8 cellular contexts compared by ENCODE assay signal in the genomic region with DNA sequence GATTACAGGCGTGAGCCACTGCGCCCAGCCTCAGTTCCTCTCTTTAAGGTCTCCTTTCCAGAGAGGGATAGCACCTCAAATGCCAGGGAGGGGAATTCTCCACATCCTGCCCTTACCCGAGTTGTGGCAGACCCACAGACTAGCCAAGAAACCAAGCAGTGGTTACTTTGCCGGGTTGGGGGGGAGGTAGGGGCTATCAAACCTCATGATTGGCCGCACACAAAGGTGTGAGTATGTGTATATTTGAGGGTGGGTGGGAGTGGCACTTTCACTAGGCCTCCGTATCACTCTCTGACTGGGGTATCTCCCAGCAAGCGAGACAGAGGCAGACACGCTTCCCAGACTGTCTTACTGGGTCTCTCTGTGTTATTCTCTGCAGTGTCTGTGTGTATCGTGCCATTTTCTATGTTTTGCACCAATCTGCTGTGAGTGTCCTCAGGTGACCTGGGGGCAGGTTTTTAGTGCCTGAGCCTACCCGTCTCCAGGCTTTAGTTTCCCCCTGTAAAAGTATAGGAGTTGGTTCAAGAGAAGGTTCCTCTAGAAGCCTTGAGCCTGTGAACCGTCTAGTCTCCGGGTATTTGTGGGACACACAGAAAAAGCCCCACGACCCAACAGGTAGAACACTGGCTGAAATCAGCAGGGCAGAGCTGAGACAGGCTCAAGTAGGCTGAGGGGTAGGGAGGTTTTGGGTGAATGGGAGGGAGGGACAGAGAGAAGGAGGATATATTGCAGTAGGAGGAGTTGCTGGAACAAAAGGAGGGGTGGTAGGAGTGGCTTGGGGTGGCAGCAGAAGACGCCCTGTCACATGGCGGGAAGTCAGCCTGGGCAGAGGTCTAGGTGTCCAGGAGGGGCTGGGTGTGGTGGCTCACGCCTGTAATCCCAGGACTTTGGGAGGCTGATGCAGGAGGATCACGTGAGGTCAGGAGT. TPM values are rescaled to one million over a fixed set of nuclear protein-coding genes. Genes with fewer than 3 reads are reported as not detected.
DNase-seq lines count a peak whose midpoint lies in the region; ATAC-seq, FAIRE-seq and TF ChIP-seq lines count a peak whose summit lies in the region.

No MANE protein-coding gene starts in this region.

- no peaks in the 10 kb centered on the region for H3K36me3 Mint-ChIP-seq in activated naive CD4-positive, alpha-beta T cell treated with anti-CD3 and anti-CD28 coated beads, Interleukin-2, amount 10 ng/mL, durations not matched to agents 7 days and 5 days

- no peak for TF ChIP-seq CTCF in keratinocyte (optimal IDR thresholded peaks at IDR 0.05 in 1 of 3, IDR thresholded peaks at IDR 0.05 in 1 of 3, conservative IDR thresholded peaks at IDR 0.05 in 1 of 3; ENCODE audit: extremely low read depth in 1 of 3, insufficient read depth in 2 of 3, low read length in 3 of 3)

- dilution Hi-C loops in keratinocyte (cut with MboI; ENCODE audit: extremely low pct_ligation_motif_present, low sequenced_read_pairs), result no loop called here

- no peak overlapping the region for H3K4me3 Mint-ChIP-seq in activated naive CD4-positive, alpha-beta T cell treated with anti-CD3 and anti-CD28 coated beads, Interleukin-2, amount 10 ng/mL, durations not matched to agents 7 days and 5 days

- peaks cover 3% of the 10 kb centered on the region for H3K9me1 ChIP-seq in keratinocyte (ENCODE audit: control insufficient read depth, extremely low read depth, insufficient read depth, low read length)

- ATAC-seq in HG02623 (IDR thresholded peaks at IDR 0.05; ENCODE audit: unreplicated experiment) (no peak), GM18909 (IDR thresholded peaks at IDR 0.05; ENCODE audit: poor library complexity, unreplicated experiment) (no peak)

- H4K20me1 ChIP-seq in keratinocyte (ENCODE audit: control insufficient read depth, extremely low read depth, insufficient read depth, low read length), result peaks cover 8% of the 10 kb centered on the region

- H3K4me3 ChIP-seq in HUES6 (ENCODE audit: low read depth, low read length) (no peak overlapping the region), keratinocyte (ENCODE audit: control insufficient read depth in 2 of 3, extremely low read depth in 1 of 3, insufficient read depth in 2 of 3, low read depth in 1 of 3, low read length in 3 of 3) (peak overlapping the region in 2 of 3 experiments; percentile 36 to 44)

- CTCF ChIA-PET in activated naive CD4-positive, alpha-beta T cell treated with anti-CD3 and anti-CD28 coated beads, Interleukin-2, amount 10 ng/mL, durations not matched to agents 7 days and 5 days (lab: Charles Lee), result interaction anchor here (2.0 to 13.8 kb wide), 3 partner anchors 9 to 30 kb away, joined by 7 to 668 read pairs (median 17); no protein-coding TSS in a partner anchor

- H3K4me2 ChIP-seq in keratinocyte (ENCODE audit: control insufficient read depth, extremely low read depth, insufficient read depth, low read depth, low read length), result peak overlapping the region; percentile 60

- no peak for FAIRE-seq in keratinocyte (lab: Jason Lieb, UNC)

- H3K9me3 Mint-ChIP-seq in activated naive CD4-positive, alpha-beta T cell treated with anti-CD3 and anti-CD28 coated beads, Interleukin-2, amount 10 ng/mL, durations not matched to agents 7 days and 5 days, result no peaks in the 10 kb centered on the region

- peaks cover 76% of the 10 kb centered on the region for H3K4me1 Mint-ChIP-seq in activated naive CD4-positive, alpha-beta T cell treated with anti-CD3 and anti-CD28 coated beads, Interleukin-2, amount 10 ng/mL, durations not matched to agents 7 days and 5 days

- H3K79me2 ChIP-seq in keratinocyte (ENCODE audit: control insufficient read depth, insufficient read depth, low read length), result peaks cover 82% of the 10 kb centered on the region

- peak overlapping the region; percentile 69 for H3K27ac Mint-ChIP-seq in activated naive CD4-positive, alpha-beta T cell treated with anti-CD3 and anti-CD28 coated beads, Interleukin-2, amount 10 ng/mL, durations not matched to agents 7 days and 5 days

- H3K27me3 Mint-ChIP-seq in activated naive CD4-positive, alpha-beta T cell treated with anti-CD3 and anti-CD28 coated beads, Interleukin-2, amount 10 ng/mL, durations not matched to agents 7 days and 5 days, result peaks cover 82% of the 10 kb centered on the region

- peak overlapping the region; percentile 51; the same call in 1 of the 2 replicates for H3K27ac ChIP-seq in HUES6 (ENCODE audit: low read depth, low read length)
- peak overlapping the region; percentile 97 for H3K27ac ChIP-seq in keratinocyte (ENCODE audit: control insufficient read depth, insufficient read depth, low read length)
- peak overlapping the region; percentile 13 for H3K27ac ChIP-seq in substantia nigra (ENCODE audit: low read depth, low read length, poor library complexity, severe bottlenecking)

- H3K9me3 ChIP-seq in HUES6 (ENCODE audit: control insufficient read depth, insufficient read depth, low read depth, low read length) (no peaks in the 10 kb centered on the region), keratinocyte (ENCODE audit: control insufficient read depth, low read depth, low read length) (no peaks in the 10 kb centered on the region)

- H3K4me1 ChIP-seq in HUES6 (ENCODE audit: control insufficient read depth, insufficient read depth, low read length) (peaks cover 79% of the 10 kb centered on the region), keratinocyte (ENCODE audit: control insufficient read depth, extremely low read depth, insufficient read depth, low read length) (peaks cover 94% of the 10 kb centered on the region)

- H3K9ac ChIP-seq in HUES6 (ENCODE audit: low read length) (peak overlapping the region; percentile 21), keratinocyte (ENCODE audit: control insufficient read depth, extremely low read depth, insufficient read depth, low read length) (peak overlapping the region; percentile 66)

- DNase-seq in AG08395 (ENCODE audit: low spot score) (peak; percentile 35), keratinocyte (ENCODE audit: low read depth, low spot score) (no peak), substantia nigra (lab: John Stamatoyannopoulos, UW) (peak in 1 of 49 donors; percentile 37)
- peak; percentile 31 for DNase-seq in activated naive CD4-positive, alpha-beta T cell treated with anti-CD3 and anti-CD28 coated beads, Interleukin-2, amount 10 ng/mL, durations not matched to agents 7 days and 5 days
- DNase-seq in stimulated activated CD4-positive, alpha-beta T cell treated with anti-CD3 and anti-CD28 coated beads, Interleukin-4, amount 100 ng/mL, for 1 hour, result no peak

- no peak overlapping the region for H2AFZ ChIP-seq in keratinocyte (ENCODE audit: control insufficient read depth, low read length)

- H3K27me3 ChIP-seq in HUES6 (ENCODE audit: control insufficient read depth, insufficient read depth, low read length) (no peaks in the 10 kb centered on the region), keratinocyte (ENCODE audit: control insufficient read depth, extremely low read depth, insufficient read depth, low read length) (no peaks in the 10 kb centered on the region)

- H3K36me3 ChIP-seq in HUES6 (ENCODE audit: control insufficient read depth, insufficient read depth, low read length) (no peaks in the 10 kb centered on the region), keratinocyte (ENCODE audit: control insufficient read depth in 2 of 2, extremely low read depth in 1 of 2, insufficient read depth in 2 of 2, low read length in 2 of 2) (peaks cover 0 to 31% of the 10 kb centered on the region in 2 experiments)

RNA-seq across cellular contexts. Expression of a gene that starts 10.3 kb away (rescaled TPM):
- 368 to 551 TPM (median 444 TPM) in 3 replicates for polyA plus RNA-seq in keratinocyte
- polyA plus RNA-seq in keratinocyte (2011; ENCODE audit: low read depth), result 222 TPM
- 159 and 403 TPM in 2 replicates for polyA plus RNA-seq in keratinocyte (2011; cell fraction: cytosol; rRNA removed)
- 626 and 729 TPM in 2 replicates for polyA plus RNA-seq in keratinocyte (2011; cell fraction: nucleus; rRNA removed)
- 224 and 699 TPM in 2 replicates for polyA plus RNA-seq in keratinocyte (2012; ENCODE audit: low replicate concordance)
- 328 to 615 TPM (median 504 TPM) in 3 replicates for polyA minus RNA-seq in keratinocyte
- polyA minus RNA-seq in keratinocyte (2011; cell fraction: cytosol; rRNA and poly(A)+ RNA removed), result 757 TPM
- 433 and 457 TPM in 2 replicates for polyA minus RNA-seq in keratinocyte (2011; cell fraction: nucleus; rRNA and poly(A)+ RNA removed)

RNA-seq across cellular contexts. Expression of a gene that starts 28.6 kb away (rescaled TPM):
- polyA plus RNA-seq in keratinocyte, result 5.7 to 11.0 TPM (median 7.9 TPM) in 3 replicates
- 2.6 TPM for polyA plus RNA-seq in keratinocyte (2011; ENCODE audit: low read depth)
- 6.8 and 8.9 TPM in 2 replicates for polyA plus RNA-seq in keratinocyte (2011; cell fraction: cytosol; rRNA removed)
- polyA plus RNA-seq in keratinocyte (2011; cell fraction: nucleus; rRNA removed), result 8.0 and 11.0 TPM in 2 replicates
- 9.5 and 9.9 TPM in 2 replicates for polyA plus RNA-seq in keratinocyte (2012; ENCODE audit: low replicate concordance)
- 12.9 to 22.9 TPM (median 13.7 TPM) in 3 replicates for polyA minus RNA-seq in keratinocyte
- polyA minus RNA-seq in keratinocyte (2011; cell fraction: cytosol; rRNA and poly(A)+ RNA removed), result 6.1 TPM
- 5.4 and 10.0 TPM in 2 replicates for polyA minus RNA-seq in keratinocyte (2011; cell fraction: nucleus; rRNA and poly(A)+ RNA removed)

RNA-seq across cellular contexts. Expression of a gene that starts 42.6 kb away (rescaled TPM):
- polyA plus RNA-seq in keratinocyte, result 1.1 to 2.0 TPM (median 1.5 TPM) in 3 replicates
- 0.75 TPM for polyA plus RNA-seq in keratinocyte (2011; ENCODE audit: low read depth)
- polyA plus RNA-seq in keratinocyte (2011; cell fraction: cytosol; rRNA removed), result 0.83 and 1.5 TPM in 2 replicates
- 2.9 and 4.1 TPM in 2 replicates for polyA plus RNA-seq in keratinocyte (2011; cell fraction: nucleus; rRNA removed)
- 1.1 and 2.1 TPM in 2 replicates for polyA plus RNA-seq in keratinocyte (2012; ENCODE audit: low replicate concordance)
- polyA minus RNA-seq in keratinocyte, result 1.1 to 4.3 TPM (median 1.7 TPM) in 3 replicates
- 0.96 TPM for polyA minus RNA-seq in keratinocyte (2011; cell fraction: cytosol; rRNA and poly(A)+ RNA removed)
- polyA minus RNA-seq in keratinocyte (2011; cell fraction: nucleus; rRNA and poly(A)+ RNA removed), result 2.6 and 3.1 TPM in 2 replicates

Comparison
In these comparisons a context has a peak if more than half of its experiments do, and no peak if none do; other contexts are left out.
1. DNase-seq: peak in AG08395 (single experiment) and activated naive CD4-positive, alpha-beta T cell treated with anti-CD3 and anti-CD28 coated beads, Interleukin-2, amount 10 ng/mL, durations not matched to agents 7 days and 5 days (single experiment); none in keratinocyte (single experiment) and stimulated activated CD4-positive, alpha-beta T cell treated with anti-CD3 and anti-CD28 coated beads, Interleukin-4, amount 100 ng/mL, for 1 hour (single experiment).
2. H3K27ac ChIP-seq: peak in every context shown above with its lines; median percentile 97 in keratinocyte; 51 in HUES6; 13 in substantia nigra.